Comparison of ENCODE assay signal across 8 cellular contexts in the genomic region with DNA sequence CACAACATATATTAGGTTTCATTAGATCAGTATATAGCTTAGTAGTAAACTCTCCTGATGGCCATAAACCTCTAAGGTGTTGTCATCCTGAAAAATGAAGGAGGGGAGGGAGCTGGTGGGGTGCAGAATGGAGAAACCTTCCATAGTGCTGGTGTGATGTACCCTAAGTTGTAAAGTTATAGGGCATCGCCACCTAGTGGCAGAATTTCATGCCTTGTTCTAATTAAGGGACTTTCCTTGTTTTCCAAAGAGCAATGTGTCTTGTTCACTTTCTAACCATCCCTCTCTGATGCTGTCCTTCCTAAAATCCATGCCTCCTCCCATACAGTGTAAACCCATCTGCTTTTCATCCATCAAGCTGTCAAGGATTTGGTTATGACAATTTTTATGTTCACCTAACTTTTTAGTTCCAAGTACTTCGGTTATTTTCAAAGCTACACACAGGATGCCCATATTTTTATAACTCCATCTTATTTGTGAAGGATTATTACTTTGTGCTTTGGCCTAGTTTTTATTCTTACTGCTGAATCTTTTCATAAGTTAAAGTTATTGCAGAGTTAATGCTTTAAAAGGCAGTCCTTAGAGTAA. TPM values are rescaled to one million over a fixed set of nuclear protein-coding genes. Genes with fewer than 3 reads are reported as not detected.
A peak's percentile ranks its signal among the peaks of the same experiment; 100 is the strongest.
DNase-seq lines count a peak whose midpoint lies in the region; ATAC-seq and TF ChIP-seq lines count a peak whose summit lies in the region.

No MANE protein-coding gene starts in this region.

- peak; percentile 59 for ATAC-seq in left colon

- peaks cover 18% of the 10 kb centered on the region for H3K4me1 Mint-ChIP-seq in T-helper 2 cell treated with Interferon-gamma antibody and Interleukin-4, amounts not matched to agents 5 μg/mL and 100 μg/mL, for 36 hours (ENCODE audit: low read depth)
- H3K4me1 Mint-ChIP-seq in brain = peaks cover 16% of the 10 kb centered on the region

- no peak overlapping the region for H3K27ac Mint-ChIP-seq in T-helper 2 cell treated with Interferon-gamma antibody and Interleukin-4, amounts not matched to agents 5 μg/mL and 100 μg/mL, for 36 hours
- peak overlapping the region in 3 of 5 experiments; percentile 18 to 77 (median 52) for H3K27ac Mint-ChIP-seq in brain

- no peaks in the 10 kb centered on the region for H3K27me3 Mint-ChIP-seq in T-helper 2 cell treated with Interferon-gamma antibody and Interleukin-4, amounts not matched to agents 5 μg/mL and 100 μg/mL, for 36 hours (ENCODE audit: low read depth)
- H3K27me3 Mint-ChIP-seq in brain = no peaks in the 10 kb centered on the region

- intact Hi-C loops in left colon (cut with DNase I, micrococcal nuclease) = no loop called here

- TF ChIP-seq CTCF in GM12875 (IDR thresholded peaks at IDR 0.05; ENCODE audit: borderline replicate concordance, insufficient read depth, low read depth, low read length) = peak; percentile 57
- peak; percentile 61 to 69 for TF ChIP-seq CTCF in brain (conservative IDR thresholded peaks at IDR 0.05)

- no peak overlapping the region for H3K4me3 ChIP-seq in GM12875 (ENCODE audit: low read depth, low read length)

- no peak overlapping the region for H3K4me3 Mint-ChIP-seq in T-helper 2 cell treated with Interferon-gamma antibody and Interleukin-4, amounts not matched to agents 5 μg/mL and 100 μg/mL, for 36 hours
- peak overlapping the region in 4 of 5 experiments; percentile 24 to 73 (median 58) for H3K4me3 Mint-ChIP-seq in brain

- in situ Hi-C loops in ACHN (cut with HindIII; ENCODE audit: low pct_ligation_motif_present, low pct_unique_long_range_greater_than_20kb, low sequenced_read_pairs) (no loop called here), KBM-7 (cut with MboI; ENCODE audit: low pct_unique_long_range_greater_than_20kb, low sequenced_read_pairs) (loop anchor here (25.0 kb wide), 1 partner anchor 446 kb away; no protein-coding TSS in a partner anchor)

- peaks cover 18% of the 10 kb centered on the region for H3K36me3 Mint-ChIP-seq in T-helper 2 cell treated with Interferon-gamma antibody and Interleukin-4, amounts not matched to agents 5 μg/mL and 100 μg/mL, for 36 hours (ENCODE audit: low read depth)
- H3K36me3 Mint-ChIP-seq in brain = peaks cover 27% of the 10 kb centered on the region

- no peaks in the 10 kb centered on the region for H3K9me3 Mint-ChIP-seq in T-helper 2 cell treated with Interferon-gamma antibody and Interleukin-4, amounts not matched to agents 5 μg/mL and 100 μg/mL, for 36 hours
- peaks cover 0 to 2% (median 0%) of the 10 kb centered on the region in 5 experiments for H3K9me3 Mint-ChIP-seq in brain

- DNase-seq in ACHN (peak; percentile 42), KBM-7 (peak; percentile 68), left colon (peak; percentile 30 to 78), SKM-1 treated with dmso at 0.1 percent for 144 hours (lab: John Stamatoyannopoulos, UW; ENCODE audit: unreplicated experiment) (no peak)
- peak; percentile 12 for DNase-seq in T-helper 2 cell treated with Interferon-gamma antibody and Interleukin-4, amounts not matched to agents 5 μg/mL and 100 μg/mL, for 36 hours (ENCODE audit: low spot score)
- peak; percentile 8 for DNase-seq in stimulated activated CD8-positive, alpha-beta memory T cell treated with anti-CD3 and anti-CD28 coated beads, Interleukin-12 subunit alpha, Interleukin-12 subunit beta, amount 100 ng/mL, for 4 hours (ENCODE audit: low read depth)

RNA-seq across cellular contexts. Expression of gene NBDY, which starts 4.5 kb away (rescaled TPM):
- 30.4 TPM for polyA plus RNA-seq in brain (ENCODE audit: insufficient read depth, low read depth, low replicate concordance)
- total RNA-seq in left colon = 10 to 100 TPM; 18.9 to 20.1 TPM
